In the genomic region with DNA sequence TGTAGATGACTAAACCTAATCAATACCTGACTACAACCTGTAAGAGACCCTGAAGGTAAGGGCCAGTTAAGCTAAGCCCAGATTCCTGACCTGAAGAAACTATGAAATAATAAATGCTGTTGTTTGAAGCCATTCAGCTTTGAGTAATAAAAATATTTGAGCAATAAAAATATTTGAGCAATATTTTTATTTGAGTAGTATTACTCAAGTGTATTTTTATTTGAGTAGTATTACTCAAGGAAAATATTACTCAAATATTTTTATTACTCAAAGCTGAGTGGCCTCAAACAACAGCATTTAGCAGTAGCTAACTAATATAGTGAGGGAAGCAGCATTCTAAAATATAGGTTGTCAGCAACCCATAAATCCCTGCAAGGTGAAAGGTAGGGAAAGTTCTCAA, we compare ENCODE assay signal across 8 cellular contexts.
"Had no signal": no experiment of that assay in that cellular context is flagged by ENCODE, and none has a peak within 500 bp of the region (broad histone marks: within the 10 kb centered on the region; RNA-seq: fewer than 3 reads in every experiment).

No MANE protein-coding gene starts in this region.

- ATAC-seq: K562 had no signal

- H3K4me3 ChIP-seq: GM23248, K562 had no signal

- H2AFZ ChIP-seq: GM23248 had no signal

- DNase-seq: GM23248, GOT3, H7, HCEC 1CT, IMR-90, KG1 had no signal

- FAIRE-seq: HTR-8/SVneo, K562 had no signal

- H3K9ac ChIP-seq: GM23248 had no signal

- H3K27ac ChIP-seq: GM23248 had no signal
